In the genomic region with DNA sequence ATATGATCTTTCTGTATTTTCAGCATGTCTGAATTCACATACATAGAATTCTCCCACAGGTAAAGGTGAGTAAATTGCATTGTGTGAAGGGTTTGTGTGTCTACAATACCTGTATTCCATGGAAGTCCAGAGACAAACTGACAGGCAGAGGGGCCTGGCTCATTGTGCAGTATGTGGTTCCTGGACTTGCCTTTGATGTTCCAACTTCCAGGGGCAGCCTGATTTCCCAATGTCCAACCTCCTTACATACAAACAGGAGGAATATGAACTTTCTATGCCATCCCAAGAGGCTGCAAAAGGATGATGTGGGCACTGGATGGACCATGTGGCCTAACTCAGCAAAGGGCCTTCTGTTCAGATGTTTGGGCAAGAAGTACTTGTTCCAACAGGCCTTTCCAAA, we compare ENCODE assay signal across 1 cellular context.
TF ChIP-seq lines count a peak whose summit lies in the region.

No MANE protein-coding gene starts in this region.

TF ChIP-seq in HepG2, 621 proteins besides CTCF, POLR2A, EP300 and RAD21 (continued from another document):
- TF ChIP-seq SOX13 (IDR thresholded peaks at IDR 0.05) (no peak), SOX13 (CRISPR knock-in tag; conservative IDR thresholded peaks at IDR 0.05 in 1 of 2, IDR thresholded peaks at IDR 0.05 in 1 of 2) (peak in 1 of 2 experiments; percentile 20; a peak in 1 of 4 replicates), ZNF550 (CRISPR knock-in tag; IDR thresholded peaks at IDR 0.05; ENCODE audit: borderline replicate concordance) (no peak), CEBPB (IDR thresholded peaks at IDR 0.05; ENCODE audit: borderline replicate concordance, low read depth, low read length) (peak; percentile 60; the same call in 1 of the 2 replicates), SOX6 (IDR thresholded peaks at IDR 0.05) (no peak), SOX6 (CRISPR knock-in tag; IDR thresholded peaks at IDR 0.05) (peak; percentile 19; the same call in 1 of the 2 replicates), TCF7 (IDR thresholded peaks at IDR 0.05; ENCODE audit: low read depth) (peak; percentile 60)
